Comparison of ENCODE assay signal across 15 cellular contexts in the genomic region with DNA sequence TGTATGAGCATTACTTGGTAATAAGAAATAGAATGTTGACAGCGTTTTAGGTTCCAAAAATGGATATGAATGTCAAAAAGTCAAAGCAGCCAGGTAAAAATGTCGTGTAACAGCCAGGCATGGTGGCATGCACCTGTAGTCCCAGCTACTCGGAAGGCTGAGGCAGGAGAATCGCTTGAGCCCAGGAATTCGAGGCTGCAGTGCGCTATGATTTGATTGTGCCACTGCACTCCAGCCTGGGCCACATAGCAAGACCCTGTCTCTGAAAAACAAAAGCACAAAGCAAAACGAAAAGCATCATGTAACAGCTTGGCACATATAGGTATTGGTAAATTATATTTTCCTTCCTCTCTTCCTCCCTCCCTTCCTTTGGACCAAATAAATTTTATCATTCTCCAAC. TPM values are rescaled to one million over a fixed set of nuclear protein-coding genes. Genes with fewer than 3 reads are reported as not detected.
A peak's percentile ranks its signal among the peaks of the same experiment; 100 is the strongest.
DNase-seq lines count a peak whose midpoint lies in the region; FAIRE-seq and TF ChIP-seq lines count a peak whose summit lies in the region.
"Had no signal": no experiment of that assay in that cellular context is flagged by ENCODE, and none has a peak within 500 bp of the region (broad histone marks: within the 10 kb centered on the region; RNA-seq: fewer than 3 reads in every experiment).

No MANE protein-coding gene starts in this region.

- H3K9me3 Mint-ChIP-seq in activated naive CD4-positive, alpha-beta T cell treated with anti-CD3 and anti-CD28 coated beads, Interleukin-2, amount 50 U/mL, for 24 hours: no peaks in the 10 kb centered on the region
- no peaks in the 10 kb centered on the region for H3K9me3 Mint-ChIP-seq in activated naive CD4-positive, alpha-beta T cell treated with anti-CD3 and anti-CD28 coated beads for 36 hours
- H3K9me3 Mint-ChIP-seq: CD8-positive, alpha-beta memory T cell; HFFc6 had no signal

- no peaks in the 10 kb centered on the region for H3K36me3 ChIP-seq in BLaER1
- H3K36me3 ChIP-seq in HEK293 (ENCODE audit: control insufficient read depth in 2 of 2, insufficient read depth in 1 of 2, low read length in 2 of 2): no peaks in the 10 kb centered on the region
- H3K36me3 ChIP-seq in kidney (ENCODE audit: control insufficient read depth in 1 of 2, insufficient read depth in 2 of 2, low read length in 2 of 2): no peaks in the 10 kb centered on the region
- H3K36me3 ChIP-seq: HAP-1 had no signal

- POLR2A ChIA-PET in HEK293 (lab: Yijun Ruan, JAX): no interaction called here
- POLR2A ChIA-PET in RWPE1 (lab: Yijun Ruan, JAX; ENCODE audit: low non-redundant PET): no interaction called here

- CTCF ChIA-PET in activated naive CD4-positive, alpha-beta T cell treated with anti-CD3 and anti-CD28 coated beads for 36 hours (lab: Charles Lee): no interaction called here
- CTCF ChIA-PET in HEK293 (lab: Yijun Ruan, JAX): interaction anchor here (1.3 kb wide), 1 partner anchor 17 kb away, joined by 3 read pairs; no protein-coding TSS in a partner anchor
- CTCF ChIA-PET in RWPE1 (lab: Yijun Ruan, JAX): interaction anchor here (0.6 kb wide), 1 partner anchor 9 kb away, joined by 3 read pairs; no protein-coding TSS in a partner anchor

- H3K4me3 ChIP-seq in BLaER1 (no peak overlapping the region), HEK293 (ENCODE audit: low read depth, low read length) (no peak overlapping the region), kidney (ENCODE audit: low read length in 2 of 2) (no peak overlapping the region)
- H3K4me3 ChIP-seq: HAP-1 had no signal

- no peak for FAIRE-seq in kidney (lab: Jason Lieb, UNC)
- FAIRE-seq: H1 had no signal

- H3K9me3 ChIP-seq in BLaER1 (no peaks in the 10 kb centered on the region), HEK293 (ENCODE audit: control insufficient read depth, insufficient read depth, low read depth, low read length) (no peaks in the 10 kb centered on the region), kidney (ENCODE audit: control insufficient read depth in 1 of 2, low read length in 2 of 2) (no peaks in the 10 kb centered on the region)
- H3K9me3 ChIP-seq: HAP-1 had no signal

- no peaks in the 10 kb centered on the region for H3K36me3 Mint-ChIP-seq in activated naive CD4-positive, alpha-beta T cell treated with anti-CD3 and anti-CD28 coated beads, Interleukin-2, amount 50 U/mL, for 24 hours
- no peaks in the 10 kb centered on the region for H3K36me3 Mint-ChIP-seq in activated naive CD4-positive, alpha-beta T cell treated with anti-CD3 and anti-CD28 coated beads for 36 hours (ENCODE audit: low read depth)
- H3K36me3 Mint-ChIP-seq: CD8-positive, alpha-beta memory T cell had no signal

- intact Hi-C loops in activated naive CD4-positive, alpha-beta T cell treated with anti-CD3 and anti-CD28 coated beads for 36 hours (cut with micrococcal nuclease): loop anchor here (5.0 to 10.0 kb wide), 3 partner anchors 103 to 515 kb away; no protein-coding TSS in a partner anchor
- intact Hi-C loops in kidney (cut with DNase I): no loop called here

- H3K4me1 ChIP-seq in BLaER1 (peaks cover 80% of the 10 kb centered on the region), HEK293 (ENCODE audit: control insufficient read depth, insufficient read depth, low read length) (peaks cover 26% of the 10 kb centered on the region), kidney (ENCODE audit: control insufficient read depth in 1 of 2, insufficient read depth in 1 of 2, low read depth in 1 of 2, low read length in 2 of 2) (peaks cover 0 to 5% of the 10 kb centered on the region in 2 donors)
- H3K4me1 ChIP-seq: HAP-1 had no signal

- no peaks in the 10 kb centered on the region for H3K27me3 Mint-ChIP-seq in activated naive CD4-positive, alpha-beta T cell treated with anti-CD3 and anti-CD28 coated beads, Interleukin-2, amount 50 U/mL, for 24 hours
- peaks cover 4% of the 10 kb centered on the region for H3K27me3 Mint-ChIP-seq in activated naive CD4-positive, alpha-beta T cell treated with anti-CD3 and anti-CD28 coated beads for 36 hours (ENCODE audit: low read depth)

- no peak for DNase-seq in activated naive CD4-positive, alpha-beta T cell treated with anti-CD3 and anti-CD28 coated beads for 36 hours
- DNase-seq in kidney (peak; percentile 4), D341Med (ENCODE audit: low spot score) (no peak), T1000 (lab: John Stamatoyannopoulos, UW) (no peak), RWPE1 (ENCODE audit: low spot score) (no peak)
- DNase-seq: ACHN; CD8-positive, alpha-beta memory T cell; DMS 273 treated with DMSO at 0.1 percent for 48 hours; HFFc6; IMR-90 had no signal

- TF ChIP-seq CTCF in HEK293 (tag by site-specific recombination; IDR thresholded peaks at IDR 0.05) (no peak), kidney (IDR thresholded peaks at IDR 0.05; ENCODE audit: borderline replicate concordance, extremely low read depth, insufficient read depth) (no peak), RWPE1 (conservative IDR thresholded peaks at IDR 0.05; ENCODE audit: low read depth) (no peak)

- peaks cover 39% of the 10 kb centered on the region for H3K4me1 Mint-ChIP-seq in activated naive CD4-positive, alpha-beta T cell treated with anti-CD3 and anti-CD28 coated beads, Interleukin-2, amount 50 U/mL, for 24 hours
- peaks cover 33% of the 10 kb centered on the region for H3K4me1 Mint-ChIP-seq in activated naive CD4-positive, alpha-beta T cell treated with anti-CD3 and anti-CD28 coated beads for 36 hours (ENCODE audit: low read depth)

- no peaks in the 10 kb centered on the region; the same call in 1 of the 2 replicates for H3K27me3 ChIP-seq in BLaER1

- H3K4me2 ChIP-seq in BLaER1: peak overlapping the region; percentile 95

- no peak overlapping the region for H3K27ac ChIP-seq in BLaER1
- no peak overlapping the region for H3K27ac ChIP-seq in HEK293 (ENCODE audit: extremely low read depth, low read depth, low read length)
- H3K27ac ChIP-seq in kidney (ENCODE audit: low read depth in 2 of 2, low read length in 2 of 2): no peak overlapping the region
- H3K27ac ChIP-seq in RWPE1: no peak overlapping the region

- no peak overlapping the region for H3K4me3 Mint-ChIP-seq in activated naive CD4-positive, alpha-beta T cell treated with anti-CD3 and anti-CD28 coated beads, Interleukin-2, amount 50 U/mL, for 24 hours
- H3K4me3 Mint-ChIP-seq in activated naive CD4-positive, alpha-beta T cell treated with anti-CD3 and anti-CD28 coated beads for 36 hours: no peak overlapping the region
- H3K4me3 Mint-ChIP-seq: HFFc6 had no signal

- H3K9ac ChIP-seq in BLaER1 (no peak overlapping the region), kidney (ENCODE audit: low read length in 2 of 2) (no peak overlapping the region)

- H4K20me1 ChIP-seq in BLaER1: peaks cover 51% of the 10 kb centered on the region

- peak overlapping the region; percentile 81 for H3K27ac Mint-ChIP-seq in activated naive CD4-positive, alpha-beta T cell treated with anti-CD3 and anti-CD28 coated beads, Interleukin-2, amount 50 U/mL, for 24 hours
- H3K27ac Mint-ChIP-seq in activated naive CD4-positive, alpha-beta T cell treated with anti-CD3 and anti-CD28 coated beads for 36 hours: no peak overlapping the region
- H3K27ac Mint-ChIP-seq: HFFc6 had no signal

TF ChIP-seq in HEK293, 187 proteins besides CTCF, POLR2A, EP300 and RAD21:
- TF ChIP-seq TRIM28 (IDR thresholded peaks at IDR 0.05; ENCODE audit: borderline replicate concordance, low read length) (no peak), ZNF121 (tag by site-specific recombination; IDR thresholded peaks at IDR 0.05) (peak; percentile 90), SP3 (tag by site-specific recombination; IDR thresholded peaks at IDR 0.05) (no peak), ZNF48 (tag by site-specific recombination; IDR thresholded peaks at IDR 0.05) (no peak)

RNA-seq across cellular contexts. Expression of a gene that starts 16.2 kb away (rescaled TPM):
- total RNA-seq in activated naive CD4-positive, alpha-beta T cell treated with anti-CD3 and anti-CD28 coated beads for 36 hours: 10 to 100 TPM; 15.9 to 16.0 TPM
- total RNA-seq in kidney: 33.2 TPM
- 14.0 TPM for polyA plus RNA-seq in kidney (ENCODE audit: insufficient read depth, low read depth, low replicate concordance)
